Comparison of ENCODE assay signal across 12 cellular contexts in the genomic region with DNA sequence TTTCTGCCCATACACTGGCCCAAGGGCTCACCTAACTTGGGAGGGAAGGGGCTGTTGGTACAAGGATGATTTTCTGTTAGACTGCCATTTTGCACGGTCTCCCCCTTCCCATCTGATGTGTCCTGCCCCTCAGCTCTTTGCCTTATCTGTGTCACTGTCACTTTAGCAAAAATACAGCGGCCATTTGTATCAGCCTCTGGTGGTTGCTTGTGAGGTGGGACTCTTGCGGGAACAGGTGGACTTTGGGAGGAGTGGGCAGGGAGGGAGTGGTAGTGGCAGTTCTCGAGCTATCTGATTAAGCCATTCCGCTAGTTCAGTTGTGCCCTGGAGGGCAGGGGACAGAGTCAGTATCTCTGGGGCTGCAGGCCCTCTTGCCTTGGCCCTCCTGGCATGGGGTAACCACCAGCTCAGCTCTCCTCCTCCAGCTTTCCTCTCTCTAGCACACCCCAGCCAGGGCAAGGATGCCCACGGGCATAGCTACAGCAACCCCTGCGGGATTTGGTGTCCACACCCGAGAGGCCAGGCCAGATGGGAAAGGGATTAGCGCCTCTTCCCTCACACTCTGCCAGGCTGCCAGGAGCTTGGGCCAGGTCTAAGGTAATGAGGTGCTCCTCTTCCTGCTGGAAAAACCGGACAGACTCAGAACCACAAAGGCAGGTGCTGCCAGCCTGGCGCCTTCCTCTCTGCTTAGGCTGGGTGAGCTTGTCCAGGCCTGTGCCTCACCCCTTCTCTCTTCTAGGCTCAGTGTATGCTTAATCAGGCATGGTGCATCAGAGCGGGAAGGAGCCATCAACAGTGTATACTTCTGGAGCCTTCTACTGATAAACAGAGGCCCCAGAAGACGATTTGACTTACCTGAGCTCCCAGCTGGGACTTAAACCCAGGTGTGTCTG. TPM values are rescaled to one million over a fixed set of nuclear protein-coding genes. Genes with fewer than 3 reads are reported as not detected.
DNase-seq lines count a peak whose midpoint lies in the region; ATAC-seq and TF ChIP-seq lines count a peak whose summit lies in the region.
"Had no signal": no experiment of that assay in that cellular context is flagged by ENCODE, and none has a peak within 500 bp of the region (broad histone marks: within the 10 kb centered on the region; RNA-seq: fewer than 3 reads in every experiment).

No MANE protein-coding gene starts in this region.

- H3K27ac Mint-ChIP-seq in WTC11, result peak overlapping the region; percentile 63; the same call in 1 of the 2 replicates

- H3K4me1 Mint-ChIP-seq in WTC11, result peaks cover 28% of the 10 kb centered on the region

- H3K4me3 Mint-ChIP-seq in WTC11, result no peak overlapping the region

- H3K4me1 ChIP-seq in left ventricle myocardium inferior (peaks cover 53% of the 10 kb centered on the region), heart right ventricle (peaks cover 15 to 61% (median 29%) of the 10 kb centered on the region in 9 donors), gastroesophageal sphincter (peaks cover 5 to 58% (median 32%) of the 10 kb centered on the region in 3 donors), vagina (peaks cover 57% of the 10 kb centered on the region)

- DNase-seq in left ventricle myocardium inferior, result no peak
- DNase-seq in heart right ventricle, result no peak
- DNase-seq in WTC11 (ENCODE audit: low spot score), result no peak
- no peak for DNase-seq in vagina (ENCODE audit: extremely low spot score in 2 of 2)
- DNase-seq in NCI-H2227 (lab: John Stamatoyannopoulos, UW; ENCODE audit: unreplicated experiment), result no peak
- DNase-seq: central memory CD4-positive, alpha-beta T cell; NCI-H1092 treated with DMSO at 0.1 percent for 48 hours had no signal

- no peak for TF ChIP-seq EP300 in gastroesophageal sphincter (IDR thresholded peaks at IDR 0.05)

- H3K9me3 Mint-ChIP-seq in WTC11, result no peaks in the 10 kb centered on the region

- H3K27me3 Mint-ChIP-seq in WTC11 (ENCODE audit: low read depth), result no peaks in the 10 kb centered on the region; the same call in none of the 2 replicates

- TF ChIP-seq POLR2A in gastroesophageal sphincter (IDR thresholded peaks at IDR 0.05) (no peak), vagina (IDR thresholded peaks at IDR 0.05) (no peak)

- ATAC-seq in heart right ventricle, result no peak
- no peak for ATAC-seq in WTC11
- ATAC-seq in gastroesophageal sphincter, result no peak
- no peak for ATAC-seq in GM18907 (IDR thresholded peaks at IDR 0.05; ENCODE audit: unreplicated experiment)
- no peak for ATAC-seq in HG02938 (IDR thresholded peaks at IDR 0.05; ENCODE audit: unreplicated experiment)
- ATAC-seq: sciatic nerve had no signal

- H3K9me3 ChIP-seq in left ventricle myocardium inferior (replicated peaks) (no peaks in the 10 kb centered on the region), heart right ventricle (no peaks in the 10 kb centered on the region), gastroesophageal sphincter (no peaks in the 10 kb centered on the region), vagina (no peaks in the 10 kb centered on the region)
- H3K9me3 ChIP-seq: thoracic aorta had no signal

- no peak overlapping the region for H3K4me3 ChIP-seq in left ventricle myocardium inferior
- H3K4me3 ChIP-seq in heart right ventricle, result no peak overlapping the region
- no peak overlapping the region for H3K4me3 ChIP-seq in gastroesophageal sphincter
- no peak overlapping the region for H3K4me3 ChIP-seq in vagina
- H3K4me3 ChIP-seq: thoracic aorta had no signal

- 72 to 74% methylated on average over 13 of the region's 13 CpGs for WGBS in heart right ventricle, 2 donors
- 60 to 71% methylated on average over 5 to 6 of the region's 13 CpGs for WGBS in gastroesophageal sphincter (ENCODE audit: low coverage in 1 of 2), 2 donors

- TF ChIP-seq CTCF in left ventricle myocardium inferior (IDR thresholded peaks at IDR 0.05; ENCODE audit: borderline replicate concordance), result no peak
- TF ChIP-seq CTCF in heart right ventricle (IDR thresholded peaks at IDR 0.05), result no peak
- TF ChIP-seq CTCF in WTC11 (IDR thresholded peaks at IDR 0.05), result no peak
- no peak for TF ChIP-seq CTCF in gastroesophageal sphincter (IDR thresholded peaks at IDR 0.05)
- no peak for TF ChIP-seq CTCF in vagina (IDR thresholded peaks at IDR 0.05)

- H3K36me3 ChIP-seq in left ventricle myocardium inferior (peaks cover 61% of the 10 kb centered on the region), heart right ventricle (peaks cover 0 to 66% (median 38%) of the 10 kb centered on the region in 9 donors), gastroesophageal sphincter (peaks cover 0 to 68% of the 10 kb centered on the region in 2 donors), vagina (peaks cover 0 to 31% of the 10 kb centered on the region in 2 donors)

- intact Hi-C loops in left ventricle myocardium inferior (cut with micrococcal nuclease), result no loop called here
- intact Hi-C loops in heart right ventricle (cut with DNase I), result loop anchor here in 3 of 10 donors (5.0 kb wide), 2 partner anchors 36 to 56 kb away; partner anchors contain the start of gene HDAC7 (in 1 of the 3)
- intact Hi-C loops in vagina (cut with DNase I), result no loop called here

- H3K36me3 Mint-ChIP-seq in WTC11, result peaks cover 20% of the 10 kb centered on the region

- H3K27me3 ChIP-seq in left ventricle myocardium inferior (ENCODE audit: low read depth) (no peaks in the 10 kb centered on the region), heart right ventricle (no peaks in the 10 kb centered on the region), gastroesophageal sphincter (no peaks in the 10 kb centered on the region), vagina (no peaks in the 10 kb centered on the region)

- CTCF ChIA-PET in WTC11 (lab: Charles Lee), result interaction anchor here (0.9 to 19.3 kb wide), 12 partner anchors 9 to 145 kb away, joined by 3 to 735 read pairs (median 20); partner anchors contain the start of gene RAPGEF3

- POLR2A ChIA-PET in WTC11 (lab: Charles Lee), result interaction anchor here (1.2 kb wide), 1 partner anchor 69 kb away, joined by 4 read pairs; no protein-coding TSS in a partner anchor

- peak overlapping the region; percentile 33 for H3K27ac ChIP-seq in left ventricle myocardium inferior (replicated peaks)
- peak overlapping the region in 3 of 10 donors; percentile 12 to 64 (median 12) for H3K27ac ChIP-seq in heart right ventricle
- H3K27ac ChIP-seq in gastroesophageal sphincter, result peak overlapping the region in 3 of 4 donors; percentile 13 to 80 (median 50)
- peak overlapping the region; percentile 70 for H3K27ac ChIP-seq in vagina

TF ChIP-seq in WTC11, 78 proteins besides CTCF, POLR2A, EP300 and RAD21 (continues in another document):
- TF ChIP-seq STAT6 (CRISPR knock-in tag; conservative IDR thresholded peaks at IDR 0.05; ENCODE audit: low read depth), result no peak
- no peak for TF ChIP-seq SOX15 (CRISPR knock-in tag; IDR thresholded peaks at IDR 0.05)
- TF ChIP-seq GRHL2 (CRISPR knock-in tag; IDR thresholded peaks at IDR 0.05; ENCODE audit: insufficient replicate concordance, severe bottlenecking), result no peak
- TF ChIP-seq ETV6 (CRISPR knock-in tag; IDR thresholded peaks at IDR 0.05), result no peak
- TF ChIP-seq SP1 (CRISPR knock-in tag; conservative IDR thresholded peaks at IDR 0.05), result no peak
- no peak for TF ChIP-seq E2F5 (CRISPR knock-in tag; IDR thresholded peaks at IDR 0.05)
- TF ChIP-seq TCF7 (CRISPR knock-in tag; IDR thresholded peaks at IDR 0.05; ENCODE audit: low read depth), result no peak
- no peak for TF ChIP-seq NFE2L1 (CRISPR knock-in tag; IDR thresholded peaks at IDR 0.05)

RNA-seq across cellular contexts. Expression of gene SLC48A1, which starts 8.7 kb away (rescaled TPM):
- total RNA-seq in left ventricle myocardium inferior (25.3 TPM), heart right ventricle (10 to 100 TPM; 18.6 to 31.9 (median 22.1) TPM), WTC11 (2021) (13.5 to 16.8 TPM (median 13.8 TPM) in 3 replicates), gastroesophageal sphincter (10 to 100 TPM; 40.7 to 66.8 (median 53.3) TPM), vagina (20.9 TPM)
- 10 to 100 TPM; 12.6 to 26.2 TPM for polyA plus RNA-seq in heart right ventricle

RNA-seq across cellular contexts. Expression of gene RAPGEF3, which starts 23.0 kb away (rescaled TPM):
- total RNA-seq in left ventricle myocardium inferior (34.8 TPM), heart right ventricle (10 to 100 TPM in 9 of 10 donors, 1 to 10 TPM in 1; 9.5 to 54.9 (median 19.8) TPM), WTC11 (2021) (9.0 to 13.3 TPM (median 9.7 TPM) in 3 replicates), gastroesophageal sphincter (10 to 100 TPM; 19.3 to 56.8 (median 25.5) TPM), vagina (52.3 TPM)
- 100 to 1,000 TPM in 1 of 2 donors, 10 to 100 TPM in 1; 22.4 to 173 TPM for polyA plus RNA-seq in heart right ventricle

RNA-seq across cellular contexts. Expression of gene HDAC7, which starts 38.0 kb away (rescaled TPM):
- total RNA-seq in left ventricle myocardium inferior (47.1 TPM), heart right ventricle (10 to 100 TPM; 26.9 to 50.7 (median 38.5) TPM), WTC11 (2021) (89.9 to 111 TPM (median 94.7 TPM) in 3 replicates), gastroesophageal sphincter (10 to 100 TPM; 55.9 to 96.5 (median 59.4) TPM), vagina (67.0 TPM)
- 10 to 100 TPM; 40.4 to 75.6 TPM for polyA plus RNA-seq in heart right ventricle

RNA-seq across cellular contexts. Expression of gene ENDOU, which starts 56.4 kb away (rescaled TPM):
- total RNA-seq in left ventricle myocardium inferior (0.49 TPM), heart right ventricle (under 1 TPM in 9 of 10 donors, not detected in 1; 0.11 to 0.56 (median 0.31) TPM), WTC11 (2021) (not detected in 3 replicates), gastroesophageal sphincter (1 to 10 TPM in 2 of 4 donors, under 1 TPM in 2; 0.42 to 1.9 (median 0.75) TPM), vagina (21.4 TPM)
- under 1 TPM; 0.26 to 0.29 TPM for polyA plus RNA-seq in heart right ventricle
